In the genomic region with DNA sequence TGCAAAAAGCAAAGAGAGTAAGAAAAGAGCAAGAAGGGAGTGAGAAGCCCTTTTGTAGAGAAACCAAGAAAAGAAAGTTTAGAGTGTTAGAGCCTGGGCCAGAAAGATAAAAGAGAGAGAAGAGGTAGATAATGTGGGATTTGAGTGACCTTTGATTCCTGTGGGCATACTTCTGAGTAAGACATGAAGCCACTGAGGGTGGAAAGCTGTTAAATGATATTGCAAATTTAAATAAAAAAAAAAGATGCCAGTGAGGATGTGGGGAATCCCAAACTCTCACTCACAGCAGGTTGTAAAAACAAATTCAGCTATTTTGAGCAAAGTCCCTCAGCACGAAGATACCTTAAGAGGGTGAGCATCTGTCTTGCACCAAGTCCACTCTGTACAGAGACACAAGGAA, we compare ENCODE assay signal across 1 cellular context.
TF ChIP-seq lines count a peak whose summit lies in the region.

No MANE protein-coding gene starts in this region.

TF ChIP-seq in K562, 482 proteins besides CTCF, POLR2A, EP300 and RAD21 (continued from another document and continues in another):
- TF ChIP-seq, protein P1, sequence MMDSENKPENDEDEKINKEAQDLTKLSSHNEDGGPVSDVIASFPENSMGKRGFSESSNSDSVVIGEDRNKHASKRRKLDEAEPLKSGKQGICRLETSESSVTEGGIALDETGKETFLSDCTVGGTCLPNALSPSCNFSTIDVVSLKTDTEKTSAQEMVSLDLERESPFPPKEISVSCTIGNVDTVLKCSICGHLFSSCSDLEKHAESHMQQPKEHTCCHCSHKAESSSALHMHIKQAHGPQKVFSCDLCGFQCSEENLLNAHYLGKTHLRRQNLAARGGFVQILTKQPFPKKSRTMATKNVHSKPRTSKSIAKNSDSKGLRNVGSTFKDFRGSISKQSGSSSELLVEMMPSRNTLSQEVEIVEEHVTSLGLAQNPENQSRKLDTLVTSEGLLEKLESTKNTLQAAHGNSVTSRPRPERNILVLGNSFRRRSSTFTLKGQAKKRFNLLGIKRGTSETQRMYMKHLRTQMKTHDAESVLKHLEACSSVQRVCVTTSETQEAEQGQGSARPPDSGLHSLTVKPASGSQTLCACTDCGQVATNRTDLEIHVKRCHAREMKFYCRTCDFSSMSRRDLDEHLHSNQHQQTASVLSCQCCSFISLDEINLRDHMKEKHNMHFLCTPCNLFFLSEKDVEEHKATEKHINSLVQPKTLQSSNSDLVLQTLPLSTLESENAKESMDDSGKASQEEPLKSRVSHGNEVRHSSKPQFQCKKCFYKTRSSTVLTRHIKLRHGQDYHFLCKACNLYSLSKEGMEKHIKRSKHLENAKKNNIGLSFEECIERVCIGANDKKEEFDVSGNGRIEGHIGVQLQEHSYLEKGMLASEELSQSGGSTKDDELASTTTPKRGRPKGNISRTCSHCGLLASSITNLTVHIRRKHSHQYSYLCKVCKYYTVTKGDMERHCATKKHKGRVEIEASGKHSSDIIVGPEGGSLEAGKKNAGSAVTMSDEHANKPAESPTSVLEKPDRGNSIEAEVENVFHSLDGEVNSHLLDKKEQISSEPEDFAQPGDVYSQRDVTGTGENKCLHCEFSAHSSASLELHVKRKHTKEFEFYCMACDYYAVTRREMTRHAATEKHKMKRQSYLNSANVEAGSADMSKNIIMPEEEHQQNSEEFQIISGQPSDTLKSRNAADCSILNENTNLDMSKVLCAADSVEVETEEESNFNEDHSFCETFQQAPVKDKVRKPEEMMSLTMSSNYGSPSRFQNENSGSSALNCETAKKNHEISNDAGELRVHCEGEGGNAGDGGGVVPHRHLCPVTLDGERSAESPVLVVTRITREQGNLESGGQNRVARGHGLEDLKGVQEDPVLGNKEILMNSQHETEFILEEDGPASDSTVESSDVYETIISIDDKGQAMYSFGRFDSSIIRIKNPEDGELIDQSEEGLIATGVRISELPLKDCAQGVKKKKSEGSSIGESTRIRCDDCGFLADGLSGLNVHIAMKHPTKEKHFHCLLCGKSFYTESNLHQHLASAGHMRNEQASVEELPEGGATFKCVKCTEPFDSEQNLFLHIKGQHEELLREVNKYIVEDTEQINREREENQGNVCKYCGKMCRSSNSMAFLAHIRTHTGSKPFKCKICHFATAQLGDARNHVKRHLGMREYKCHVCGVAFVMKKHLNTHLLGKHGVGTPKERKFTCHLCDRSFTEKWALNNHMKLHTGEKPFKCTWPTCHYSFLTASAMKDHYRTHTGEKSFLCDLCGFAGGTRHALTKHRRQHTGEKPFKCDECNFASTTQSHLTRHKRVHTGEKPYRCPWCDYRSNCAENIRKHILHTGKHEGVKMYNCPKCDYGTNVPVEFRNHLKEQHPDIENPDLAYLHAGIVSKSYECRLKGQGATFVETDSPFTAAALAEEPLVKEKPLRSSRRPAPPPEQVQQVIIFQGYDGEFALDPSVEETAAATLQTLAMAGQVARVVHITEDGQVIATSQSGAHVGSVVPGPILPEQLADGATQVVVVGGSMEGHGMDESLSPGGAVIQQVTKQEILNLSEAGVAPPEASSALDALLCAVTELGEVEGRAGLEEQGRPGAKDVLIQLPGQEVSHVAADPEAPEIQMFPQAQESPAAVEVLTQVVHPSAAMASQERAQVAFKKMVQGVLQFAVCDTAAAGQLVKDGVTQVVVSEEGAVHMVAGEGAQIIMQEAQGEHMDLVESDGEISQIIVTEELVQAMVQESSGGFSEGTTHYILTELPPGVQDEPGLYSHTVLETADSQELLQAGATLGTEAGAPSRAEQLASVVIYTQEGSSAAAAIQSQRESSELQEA (IDR thresholded peaks at IDR 0.05; ENCODE audit: low read depth): no peak
- TF ChIP-seq TFAM (CRISPR knock-in tag; conservative IDR thresholded peaks at IDR 0.05): no peak
- no peak for TF ChIP-seq MCM7 (IDR thresholded peaks at IDR 0.05)
- TF ChIP-seq ETV5 (CRISPR knock-in tag; IDR thresholded peaks at IDR 0.05; ENCODE audit: low read depth): peak; percentile 63; the same call in 1 of the 2 replicates
- TF ChIP-seq ZBTB1 (CRISPR knock-in tag; IDR thresholded peaks at IDR 0.05; ENCODE audit: borderline replicate concordance, low read depth): no peak
- TF ChIP-seq, protein P2, sequence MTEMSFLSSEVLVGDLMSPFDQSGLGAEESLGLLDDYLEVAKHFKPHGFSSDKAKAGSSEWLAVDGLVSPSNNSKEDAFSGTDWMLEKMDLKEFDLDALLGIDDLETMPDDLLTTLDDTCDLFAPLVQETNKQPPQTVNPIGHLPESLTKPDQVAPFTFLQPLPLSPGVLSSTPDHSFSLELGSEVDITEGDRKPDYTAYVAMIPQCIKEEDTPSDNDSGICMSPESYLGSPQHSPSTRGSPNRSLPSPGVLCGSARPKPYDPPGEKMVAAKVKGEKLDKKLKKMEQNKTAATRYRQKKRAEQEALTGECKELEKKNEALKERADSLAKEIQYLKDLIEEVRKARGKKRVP (CRISPR knock-in tag; IDR thresholded peaks at IDR 0.05): 0 out of 2 replicates have a peak, but pooled peaks have one; percentile 49
- TF ChIP-seq, protein P3, sequence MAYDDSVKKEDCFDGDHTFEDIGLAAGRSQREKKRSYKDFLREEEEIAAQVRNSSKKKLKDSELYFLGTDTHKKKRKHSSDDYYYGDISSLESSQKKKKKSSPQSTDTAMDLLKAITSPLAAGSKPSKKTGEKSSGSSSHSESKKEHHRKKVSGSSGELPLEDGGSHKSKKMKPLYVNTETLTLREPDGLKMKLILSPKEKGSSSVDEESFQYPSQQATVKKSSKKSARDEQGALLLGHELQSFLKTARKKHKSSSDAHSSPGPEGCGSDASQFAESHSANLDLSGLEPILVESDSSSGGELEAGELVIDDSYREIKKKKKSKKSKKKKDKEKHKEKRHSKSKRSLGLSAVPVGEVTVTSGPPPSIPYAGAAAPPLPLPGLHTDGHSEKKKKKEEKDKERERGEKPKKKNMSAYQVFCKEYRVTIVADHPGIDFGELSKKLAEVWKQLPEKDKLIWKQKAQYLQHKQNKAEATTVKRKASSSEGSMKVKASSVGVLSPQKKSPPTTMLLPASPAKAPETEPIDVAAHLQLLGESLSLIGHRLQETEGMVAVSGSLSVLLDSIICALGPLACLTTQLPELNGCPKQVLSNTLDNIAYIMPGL (CRISPR knock-in tag; IDR thresholded peaks at IDR 0.05): no peak
- TF ChIP-seq CBX3 (IDR thresholded peaks at IDR 0.05; ENCODE audit: borderline replicate concordance in 1 of 2, low read length in 2 of 2): no peak
- TF ChIP-seq, protein P4, sequence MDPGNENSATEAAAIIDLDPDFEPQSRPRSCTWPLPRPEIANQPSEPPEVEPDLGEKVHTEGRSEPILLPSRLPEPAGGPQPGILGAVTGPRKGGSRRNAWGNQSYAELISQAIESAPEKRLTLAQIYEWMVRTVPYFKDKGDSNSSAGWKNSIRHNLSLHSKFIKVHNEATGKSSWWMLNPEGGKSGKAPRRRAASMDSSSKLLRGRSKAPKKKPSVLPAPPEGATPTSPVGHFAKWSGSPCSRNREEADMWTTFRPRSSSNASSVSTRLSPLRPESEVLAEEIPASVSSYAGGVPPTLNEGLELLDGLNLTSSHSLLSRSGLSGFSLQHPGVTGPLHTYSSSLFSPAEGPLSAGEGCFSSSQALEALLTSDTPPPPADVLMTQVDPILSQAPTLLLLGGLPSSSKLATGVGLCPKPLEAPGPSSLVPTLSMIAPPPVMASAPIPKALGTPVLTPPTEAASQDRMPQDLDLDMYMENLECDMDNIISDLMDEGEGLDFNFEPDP (CRISPR knock-in tag; IDR thresholded peaks at IDR 0.05): no peak
- TF ChIP-seq ZNF133 (CRISPR knock-in tag; IDR thresholded peaks at IDR 0.05): no peak
- TF ChIP-seq, protein P5, sequence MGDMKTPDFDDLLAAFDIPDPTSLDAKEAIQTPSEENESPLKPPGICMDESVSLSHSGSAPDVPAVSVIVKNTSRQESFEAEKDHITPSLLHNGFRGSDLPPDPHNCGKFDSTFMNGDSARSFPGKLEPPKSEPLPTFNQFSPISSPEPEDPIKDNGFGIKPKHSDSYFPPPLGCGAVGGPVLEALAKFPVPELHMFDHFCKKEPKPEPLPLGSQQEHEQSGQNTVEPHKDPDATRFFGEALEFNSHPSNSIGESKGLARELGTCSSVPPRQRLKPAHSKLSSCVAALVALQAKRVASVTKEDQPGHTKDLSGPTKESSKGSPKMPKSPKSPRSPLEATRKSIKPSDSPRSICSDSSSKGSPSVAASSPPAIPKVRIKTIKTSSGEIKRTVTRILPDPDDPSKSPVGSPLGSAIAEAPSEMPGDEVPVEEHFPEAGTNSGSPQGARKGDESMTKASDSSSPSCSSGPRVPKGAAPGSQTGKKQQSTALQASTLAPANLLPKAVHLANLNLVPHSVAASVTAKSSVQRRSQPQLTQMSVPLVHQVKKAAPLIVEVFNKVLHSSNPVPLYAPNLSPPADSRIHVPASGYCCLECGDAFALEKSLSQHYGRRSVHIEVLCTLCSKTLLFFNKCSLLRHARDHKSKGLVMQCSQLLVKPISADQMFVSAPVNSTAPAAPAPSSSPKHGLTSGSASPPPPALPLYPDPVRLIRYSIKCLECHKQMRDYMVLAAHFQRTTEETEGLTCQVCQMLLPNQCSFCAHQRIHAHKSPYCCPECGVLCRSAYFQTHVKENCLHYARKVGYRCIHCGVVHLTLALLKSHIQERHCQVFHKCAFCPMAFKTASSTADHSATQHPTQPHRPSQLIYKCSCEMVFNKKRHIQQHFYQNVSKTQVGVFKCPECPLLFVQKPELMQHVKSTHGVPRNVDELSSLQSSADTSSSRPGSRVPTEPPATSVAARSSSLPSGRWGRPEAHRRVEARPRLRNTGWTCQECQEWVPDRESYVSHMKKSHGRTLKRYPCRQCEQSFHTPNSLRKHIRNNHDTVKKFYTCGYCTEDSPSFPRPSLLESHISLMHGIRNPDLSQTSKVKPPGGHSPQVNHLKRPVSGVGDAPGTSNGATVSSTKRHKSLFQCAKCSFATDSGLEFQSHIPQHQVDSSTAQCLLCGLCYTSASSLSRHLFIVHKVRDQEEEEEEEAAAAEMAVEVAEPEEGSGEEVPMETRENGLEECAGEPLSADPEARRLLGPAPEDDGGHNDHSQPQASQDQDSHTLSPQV (IDR thresholded peaks at IDR 0.05): no peak
- no peak for TF ChIP-seq BCOR (IDR thresholded peaks at IDR 0.05)
- TF ChIP-seq, protein P6, sequence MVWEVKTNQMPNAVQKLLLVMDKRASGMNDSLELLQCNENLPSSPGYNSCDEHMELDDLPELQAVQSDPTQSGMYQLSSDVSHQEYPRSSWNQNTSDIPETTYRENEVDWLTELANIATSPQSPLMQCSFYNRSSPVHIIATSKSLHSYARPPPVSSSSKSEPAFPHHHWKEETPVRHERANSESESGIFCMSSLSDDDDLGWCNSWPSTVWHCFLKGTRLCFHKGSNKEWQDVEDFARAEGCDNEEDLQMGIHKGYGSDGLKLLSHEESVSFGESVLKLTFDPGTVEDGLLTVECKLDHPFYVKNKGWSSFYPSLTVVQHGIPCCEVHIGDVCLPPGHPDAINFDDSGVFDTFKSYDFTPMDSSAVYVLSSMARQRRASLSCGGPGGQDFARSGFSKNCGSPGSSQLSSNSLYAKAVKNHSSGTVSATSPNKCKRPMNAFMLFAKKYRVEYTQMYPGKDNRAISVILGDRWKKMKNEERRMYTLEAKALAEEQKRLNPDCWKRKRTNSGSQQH (CRISPR knock-in tag; IDR thresholded peaks at IDR 0.05): 0 out of 2 replicates have a peak, but pooled peaks have one; percentile 66
- TF ChIP-seq, protein P7, sequence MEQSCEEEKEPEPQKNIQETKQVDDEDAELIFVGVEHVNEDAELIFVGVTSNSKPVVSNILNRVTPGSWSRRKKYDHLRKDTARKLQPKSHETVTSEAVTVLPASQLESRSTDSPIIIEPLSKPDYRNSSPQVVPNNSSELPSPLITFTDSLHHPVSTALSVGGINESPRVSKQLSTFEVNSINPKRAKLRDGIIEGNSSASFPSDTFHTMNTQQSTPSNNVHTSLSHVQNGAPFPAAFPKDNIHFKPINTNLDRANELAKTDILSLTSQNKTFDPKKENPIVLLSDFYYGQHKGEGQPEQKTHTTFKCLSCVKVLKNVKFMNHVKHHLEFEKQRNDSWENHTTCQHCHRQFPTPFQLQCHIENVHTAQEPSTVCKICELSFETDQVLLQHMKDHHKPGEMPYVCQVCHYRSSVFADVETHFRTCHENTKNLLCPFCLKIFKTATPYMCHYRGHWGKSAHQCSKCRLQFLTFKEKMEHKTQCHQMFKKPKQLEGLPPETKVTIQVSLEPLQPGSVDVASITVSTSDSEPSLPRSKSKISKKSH (CRISPR knock-in tag; IDR thresholded peaks at IDR 0.05): no peak
- TF ChIP-seq ATF1 (CRISPR knock-in tag; IDR thresholded peaks at IDR 0.05): no peak
- no peak for TF ChIP-seq ATF1 (tag; IDR thresholded peaks at IDR 0.05)
- no peak for TF ChIP-seq PHF21A (IDR thresholded peaks at IDR 0.05; ENCODE audit: borderline replicate concordance, low read depth)
- TF ChIP-seq, protein P8, sequence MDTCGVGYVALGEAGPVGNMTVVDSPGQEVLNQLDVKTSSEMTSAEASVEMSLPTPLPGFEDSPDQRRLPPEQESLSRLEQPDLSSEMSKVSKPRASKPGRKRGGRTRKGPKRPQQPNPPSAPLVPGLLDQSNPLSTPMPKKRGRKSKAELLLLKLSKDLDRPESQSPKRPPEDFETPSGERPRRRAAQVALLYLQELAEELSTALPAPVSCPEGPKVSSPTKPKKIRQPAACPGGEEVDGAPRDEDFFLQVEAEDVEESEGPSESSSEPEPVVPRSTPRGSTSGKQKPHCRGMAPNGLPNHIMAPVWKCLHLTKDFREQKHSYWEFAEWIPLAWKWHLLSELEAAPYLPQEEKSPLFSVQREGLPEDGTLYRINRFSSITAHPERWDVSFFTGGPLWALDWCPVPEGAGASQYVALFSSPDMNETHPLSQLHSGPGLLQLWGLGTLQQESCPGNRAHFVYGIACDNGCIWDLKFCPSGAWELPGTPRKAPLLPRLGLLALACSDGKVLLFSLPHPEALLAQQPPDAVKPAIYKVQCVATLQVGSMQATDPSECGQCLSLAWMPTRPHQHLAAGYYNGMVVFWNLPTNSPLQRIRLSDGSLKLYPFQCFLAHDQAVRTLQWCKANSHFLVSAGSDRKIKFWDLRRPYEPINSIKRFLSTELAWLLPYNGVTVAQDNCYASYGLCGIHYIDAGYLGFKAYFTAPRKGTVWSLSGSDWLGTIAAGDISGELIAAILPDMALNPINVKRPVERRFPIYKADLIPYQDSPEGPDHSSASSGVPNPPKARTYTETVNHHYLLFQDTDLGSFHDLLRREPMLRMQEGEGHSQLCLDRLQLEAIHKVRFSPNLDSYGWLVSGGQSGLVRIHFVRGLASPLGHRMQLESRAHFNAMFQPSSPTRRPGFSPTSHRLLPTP (IDR thresholded peaks at IDR 0.05; ENCODE audit: borderline replicate concordance, extremely low read depth, insufficient read length): no peak
- TF ChIP-seq MTA3 (IDR thresholded peaks at IDR 0.05; ENCODE audit: borderline replicate concordance): no peak
- no peak for TF ChIP-seq PRMT5 (CRISPR knock-in tag; IDR thresholded peaks at IDR 0.05)
- TF ChIP-seq, protein P9, sequence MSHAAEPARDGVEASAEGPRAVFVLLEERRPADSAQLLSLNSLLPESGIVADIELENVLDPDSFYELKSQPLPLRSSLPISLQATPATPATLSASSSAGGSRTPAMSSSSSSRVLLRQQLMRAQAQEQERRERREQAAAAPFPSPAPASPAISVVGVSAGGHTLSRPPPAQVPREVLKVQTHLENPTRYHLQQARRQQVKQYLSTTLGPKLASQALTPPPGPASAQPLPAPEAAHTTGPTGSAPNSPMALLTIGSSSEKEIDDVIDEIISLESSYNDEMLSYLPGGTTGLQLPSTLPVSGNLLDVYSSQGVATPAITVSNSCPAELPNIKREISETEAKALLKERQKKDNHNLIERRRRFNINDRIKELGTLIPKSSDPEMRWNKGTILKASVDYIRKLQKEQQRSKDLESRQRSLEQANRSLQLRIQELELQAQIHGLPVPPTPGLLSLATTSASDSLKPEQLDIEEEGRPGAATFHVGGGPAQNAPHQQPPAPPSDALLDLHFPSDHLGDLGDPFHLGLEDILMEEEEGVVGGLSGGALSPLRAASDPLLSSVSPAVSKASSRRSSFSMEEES (CRISPR knock-in tag; IDR thresholded peaks at IDR 0.05): no peak
